Comparison of ENCODE assay signal across 23 cellular contexts in genomic region chrX:118763489-118763888, GRCh38. TPM values are rescaled to one million over a fixed set of nuclear protein-coding genes. Genes with fewer than 3 reads are reported as not detected.
DNase-seq lines count a peak whose midpoint lies in the region; ATAC-seq, FAIRE-seq and TF ChIP-seq lines count a peak whose summit lies in the region.
"Had no signal": no experiment of that assay in that cellular context is flagged by ENCODE, and none has a peak within 500 bp of the region (broad histone marks: within the 10 kb centered on the region; RNA-seq: fewer than 3 reads in every experiment).

No MANE protein-coding gene starts in this region.

- no peak for TF ChIP-seq POLR2A in HepG2 (IDR thresholded peaks at IDR 0.05; ENCODE audit: insufficient read depth in 1 of 2, low read depth in 2 of 2, low read length in 2 of 2)
- no peak for TF ChIP-seq POLR2A in right lobe of liver (IDR thresholded peaks at IDR 0.05)
- no peak for TF ChIP-seq POLR2A in H1 (IDR thresholded peaks at IDR 0.05; ENCODE audit: control extremely low read depth in 1 of 2, low read depth in 2 of 2, low read length in 2 of 2)

- no peak overlapping the region for H3K14ac ChIP-seq in H1 (ENCODE audit: insufficient read length)

- H3K79me2 ChIP-seq in HepG2 (ENCODE audit: insufficient read depth, low read length) (no peaks in the 10 kb centered on the region), H1 (ENCODE audit: control insufficient read depth in 1 of 2, insufficient read depth in 2 of 2, low read length in 2 of 2) (no peaks in the 10 kb centered on the region)

- no peak for TF ChIP-seq EP300 in HepG2 (IDR thresholded peaks at IDR 0.05; ENCODE audit: low read depth in 2 of 2, low read length in 2 of 2)
- TF ChIP-seq EP300 in HepG2 (CRISPR knock-in tag; IDR thresholded peaks at IDR 0.05; ENCODE audit: borderline replicate concordance) = no peak
- no peak for TF ChIP-seq EP300 in H1 (IDR thresholded peaks at IDR 0.05; ENCODE audit: borderline replicate concordance in 1 of 2, low read depth in 2 of 2, low read length in 2 of 2)

- H3K27me3 ChIP-seq in HepG2 (ENCODE audit: control insufficient read depth in 1 of 2, insufficient read depth in 2 of 2, low read length in 2 of 2) (no peaks in the 10 kb centered on the region), right lobe of liver (no peaks in the 10 kb centered on the region), H1 (replicated peaks in 1 of 4; ENCODE audit: control insufficient read depth in 3 of 4, extremely low read depth in 1 of 4, insufficient read depth in 3 of 4, low read length in 3 of 4) (no peaks in the 10 kb centered on the region), pancreas (peaks cover 0 to 7% (median 0%) of the 10 kb centered on the region in 4 donors)
- H3K27me3 ChIP-seq: BE2C; BLaER1 treated with 17β-estradiol and CSF1 and Interleukin-3, amounts not matched to agents 10 nM and 100 nM had no signal

- H2BK120ac ChIP-seq in H1 (replicated peaks; ENCODE audit: low read depth, low read length) = no peak overlapping the region

- no peaks in the 10 kb centered on the region for H3K23me2 ChIP-seq in H1 (ENCODE audit: low read depth, low read length)

- TF ChIP-seq CTCF in HepG2 (CRISPR knock-in tag; IDR thresholded peaks at IDR 0.05) = no peak
- no peak for TF ChIP-seq CTCF in right lobe of liver (IDR thresholded peaks at IDR 0.05)
- TF ChIP-seq CTCF in H1 (IDR thresholded peaks at IDR 0.05; ENCODE audit: control extremely low read depth in 1 of 3, insufficient read depth in 1 of 3, low read depth in 1 of 3, low read length in 3 of 3) = no peak
- no peak for TF ChIP-seq CTCF in pancreas (IDR thresholded peaks at IDR 0.05)

- POLR2A ChIA-PET in HepG2 (lab: Yijun Ruan, JAX) = no interaction called here
- POLR2A ChIA-PET in H1 (lab: Charles Lee; ENCODE audit: partially characterized antibody) = no interaction called here

- H3K4ac ChIP-seq in H1 (replicated peaks; ENCODE audit: insufficient read length, low read depth, low read length) = no peak overlapping the region

- in situ Hi-C loops in HepG2 (cut with HindIII; ENCODE audit: extremely low pct_ligation_motif_present, low pct_unique_long_range_greater_than_20kb) = no loop called here

- H3K4me2 ChIP-seq in HepG2 (ENCODE audit: low read depth, low read length) = no peak overlapping the region
- no peak overlapping the region for H3K4me2 ChIP-seq in H1 (ENCODE audit: insufficient read depth in 1 of 2, low read depth in 2 of 2, low read length in 2 of 2)
- H3K4me2 ChIP-seq: BLaER1 treated with 17β-estradiol and CSF1 and Interleukin-3, amounts not matched to agents 10 nM and 100 nM had no signal

- intact Hi-C loops in HepG2 (cut with micrococcal nuclease; ENCODE audit: unreplicated experiment) (no loop called here), right lobe of liver (cut with DNase I) (no loop called here), pancreas (cut with DNase I) (no loop called here)

- H3K27ac ChIP-seq in HepG2 (ENCODE audit: extremely low read length, insufficient read depth, low read length) = no peak overlapping the region
- H3K27ac ChIP-seq in right lobe of liver = no peak overlapping the region
- no peak overlapping the region for H3K27ac ChIP-seq in H1 (ENCODE audit: low read depth, low read length)
- no peak overlapping the region for H3K27ac ChIP-seq in pancreas
- H3K27ac ChIP-seq: 22Rv1; BLaER1 treated with 17β-estradiol and CSF1 and Interleukin-3, amounts not matched to agents 10 nM and 100 nM; GM23248 had no signal

- CTCF ChIA-PET in HepG2 (lab: Yijun Ruan, JAX; ENCODE audit: low intra/inter-chr PET ratio, low total read pairs) (no interaction called here), H1 (lab: Charles Lee; ENCODE audit: partially characterized antibody) (interaction anchor here (0.8 to 2.1 kb wide), 5 partner anchors 40 to 317 kb away, joined by 4 to 8 read pairs (median 4); no protein-coding TSS in a partner anchor)

- H3K4me3 ChIP-seq in HepG2 (replicated peaks in 1 of 3; ENCODE audit: insufficient read depth in 1 of 3, low read depth in 2 of 3, low read length in 3 of 3) = no peak overlapping the region
- no peak overlapping the region for H3K4me3 ChIP-seq in right lobe of liver
- no peak overlapping the region for H3K4me3 ChIP-seq in H1 (ENCODE audit: extremely low read depth in 1 of 4, insufficient read depth in 2 of 4, low read depth in 3 of 4, low read length in 4 of 4)
- H3K4me3 ChIP-seq in pancreas = no peak overlapping the region
- H3K4me3 ChIP-seq: BLaER1 treated with 17β-estradiol and CSF1 and Interleukin-3, amounts not matched to agents 10 nM and 100 nM; GM12878; GM23248; HAP-1 had no signal

- H3K9ac ChIP-seq in HepG2 (ENCODE audit: insufficient read depth, low read depth, low read length) (no peak overlapping the region), H1 (replicated peaks in 1 of 4; ENCODE audit: extremely low read depth in 1 of 4, low read depth in 3 of 4, low read length in 3 of 4) (no peak overlapping the region)
- H3K9ac ChIP-seq: BLaER1 treated with 17β-estradiol and CSF1 and Interleukin-3, amounts not matched to agents 10 nM and 100 nM; GM23248 had no signal

- no peak overlapping the region for H2AFZ ChIP-seq in HepG2 (ENCODE audit: low read length)
- no peak overlapping the region for H2AFZ ChIP-seq in H1 (ENCODE audit: low read length)
- H2AFZ ChIP-seq: GM23248 had no signal

- no peak for ATAC-seq in HepG2
- ATAC-seq in right lobe of liver = no peak
- ATAC-seq in pancreas = no peak
- ATAC-seq: GM12878 had no signal

- FAIRE-seq in HepG2 (lab: Jason Lieb, UNC) (no peak), H1 (lab: Jason Lieb, UNC) (no peak), pancreas (lab: Jason Lieb, UNC) (peak; percentile 54)
- FAIRE-seq: A204.1, D721Med, GM12878, H54 had no signal

- H3K9me3 ChIP-seq in HepG2 (ENCODE audit: low read length) (no peaks in the 10 kb centered on the region), right lobe of liver (no peaks in the 10 kb centered on the region), H1 (ENCODE audit: insufficient read depth in 2 of 2, low read depth in 1 of 2, low read length in 1 of 2) (no peaks in the 10 kb centered on the region), pancreas (no peaks in the 10 kb centered on the region)
- H3K9me3 ChIP-seq: BE2C; BLaER1 treated with 17β-estradiol and CSF1 and Interleukin-3, amounts not matched to agents 10 nM and 100 nM; HAP-1 had no signal

- no peaks in the 10 kb centered on the region for H3K79me1 ChIP-seq in H1 (ENCODE audit: low read depth, low read length)

- no peak overlapping the region for H3K18ac ChIP-seq in H1 (ENCODE audit: extremely low read depth, low read length)

- no peak overlapping the region for H3K56ac ChIP-seq in H1 (replicated peaks; ENCODE audit: insufficient read length, low read depth, low read length)

- BruUV-seq in HepG2 (replicated peaks; lab: Mats Ljungman, UMichigan) = TSS peak; percentile 16

- TF ChIP-seq RAD21 in HepG2 (CRISPR knock-in tag; IDR thresholded peaks at IDR 0.05) = no peak
- TF ChIP-seq RAD21 in H1 (IDR thresholded peaks at IDR 0.05 in 1 of 2, conservative IDR thresholded peaks at IDR 0.05 in 1 of 2; ENCODE audit: low read depth in 2 of 2, low read length in 2 of 2) = no peak

- no peak overlapping the region for H3K23ac ChIP-seq in H1 (ENCODE audit: insufficient read length)

- no peak overlapping the region for H2BK15ac ChIP-seq in H1 (ENCODE audit: low read length)

- DNase-seq in HepG2 (ENCODE audit: low spot score) = no peak
- no peak for DNase-seq in right lobe of liver
- no peak for DNase-seq in H1 (ENCODE audit: low read depth in 1 of 2, low spot score in 2 of 2)
- DNase-seq in pancreas = no peak
- DNase-seq in NCI-H2107 treated with DMSO at 0.1 percent for 48 hours (lab: John Stamatoyannopoulos, UW; ENCODE audit: unreplicated experiment) = no peak
- DNase-seq in activated naive CD4-positive, alpha-beta T cell treated with Interleukin-2 at 50 U/mL for 16 hours = no peak
- DNase-seq: ACHN; AML-193; BE2C; CD4-positive, alpha-beta T cell; CD8-positive, alpha-beta memory T cell; DMS 273 treated with DMSO at 0.1 percent for 48 hours; DMS79; EL; GDM1; GM23248 had no signal

- H4K5ac ChIP-seq in H1 (ENCODE audit: insufficient read length, low read depth, low read length) = no peak overlapping the region

- no peak overlapping the region for H4K8ac ChIP-seq in H1 (ENCODE audit: extremely low read depth, insufficient read depth, low read length)

- H4K20me1 ChIP-seq in HepG2 (ENCODE audit: insufficient read depth, low read length) (no peaks in the 10 kb centered on the region), H1 (replicated peaks in 1 of 2; ENCODE audit: control insufficient read depth in 1 of 2, insufficient read depth in 2 of 2, low read length in 2 of 2) (no peaks in the 10 kb centered on the region)
- H4K20me1 ChIP-seq: BLaER1 treated with 17β-estradiol and CSF1 and Interleukin-3, amounts not matched to agents 10 nM and 100 nM had no signal

- no peak overlapping the region for H2BK12ac ChIP-seq in H1 (ENCODE audit: low read depth, low read length)

- no peak overlapping the region for H2AK5ac ChIP-seq in H1 (ENCODE audit: low read depth, low read length)

- WGBS in HepG2 (ENCODE audit: low lambda C conversion rate) = 100% methylated on average over 1 of the region's 1 CpG
- 93% methylated on average over 1 of the region's 1 CpG for WGBS in right lobe of liver (ENCODE audit: insufficient coverage, low coverage, low lambda C conversion rate, missing lambda C conversion rate)
- WGBS in H1 (ENCODE audit: extremely low coverage in 1 of 2, insufficient coverage in 1 of 2, insufficient read length in 1 of 2, insufficient replicate concordance in 2 of 2, low coverage in 1 of 2, low lambda C conversion rate in 2 of 2, missing lambda C conversion rate in 1 of 2), 2 experiments = 92% methylated on average over 1 of the region's 1 CpG; no CpG with 5 or more reads in 1 of the 2 experiments
- WGBS in pancreas, 2 donors = 82 to 100% methylated on average over 1 of the region's 1 CpG

- H2BK5ac ChIP-seq in H1 (ENCODE audit: low read depth, low read length) = no peak overlapping the region

- no peaks in the 10 kb centered on the region for H3K4me1 ChIP-seq in HepG2 (ENCODE audit: insufficient read depth, low read length)
- peaks cover 0 to 6% (median 0%) of the 10 kb centered on the region in 4 donors for H3K4me1 ChIP-seq in right lobe of liver
- H3K4me1 ChIP-seq in H1 (replicated peaks in 1 of 4; ENCODE audit: control insufficient read depth in 3 of 4, insufficient read depth in 4 of 4, low read length in 3 of 4) = peaks cover 0 to 4% (median 0%) of the 10 kb centered on the region in 4 experiments; a peak in 1 of 7 replicates
- no peaks in the 10 kb centered on the region for H3K4me1 ChIP-seq in pancreas
- H3K4me1 ChIP-seq: BE2C; BLaER1 treated with 17β-estradiol and CSF1 and Interleukin-3, amounts not matched to agents 10 nM and 100 nM had no signal

- H2BK20ac ChIP-seq in H1 (ENCODE audit: low read length) = no peak overlapping the region

- H4K91ac ChIP-seq in H1 (replicated peaks; ENCODE audit: insufficient read length, low read length) = no peak overlapping the region

- H3K36me3 ChIP-seq in HepG2 (replicated peaks in 1 of 2; ENCODE audit: control insufficient read depth in 1 of 2, insufficient read depth in 2 of 2, low read length in 2 of 2) (peaks cover 1 to 16% of the 10 kb centered on the region in 2 experiments; a peak in 1 of 5 replicates), right lobe of liver (peaks cover 0 to 14% (median 2%) of the 10 kb centered on the region in 4 donors), H1 (ENCODE audit: control insufficient read depth in 2 of 4, insufficient read depth in 4 of 4, low read length in 3 of 4) (no peaks in the 10 kb centered on the region), pancreas (no peaks in the 10 kb centered on the region)
- H3K36me3 ChIP-seq: BE2C had no signal

RNA-seq across cellular contexts. Expression of gene IL13RA1, which starts 36.1 kb away (rescaled TPM):
- total RNA-seq in HepG2 (2016; rRNA removed; fragmentation: Illumina TruSeq; extraction: Trizol) (31.3 and 56.6 TPM in 2 replicates), right lobe of liver (100 to 1,000 TPM in 1 of 6 experiments, 10 to 100 TPM in 5; 54.6 to 115 (median 74.7) TPM), pancreas (10 to 100 TPM; 13.9 to 46.8 (median 23.3) TPM)
- 16.2 and 19.9 TPM in 2 replicates for total RNA-seq in HepG2 (2016; cell fraction: cytosol; rRNA removed; fragmentation: Illumina TruSeq; extraction: Trizol; ENCODE audit: low read depth)
- total RNA-seq in HepG2 (2016; cell fraction: insoluble cytoplasmic fraction; rRNA removed; fragmentation: Illumina TruSeq; extraction: Trizol) = 29.1 and 55.6 TPM in 2 replicates
- total RNA-seq in HepG2 (2016; cell fraction: membrane; rRNA removed; fragmentation: Illumina TruSeq; extraction: Trizol) = 29.6 and 33.1 TPM in 2 replicates
- total RNA-seq in HepG2 (2016; cell fraction: nucleus; rRNA removed; fragmentation: Illumina TruSeq; extraction: Trizol) = 46.9 and 60.6 TPM in 2 replicates
- polyA plus RNA-seq in HepG2 (2011; rRNA removed) (51.4 and 73.5 TPM in 2 replicates), H1 (2011; rRNA removed) (1.7 and 3.3 TPM in 2 replicates), pancreas (10 to 100 TPM in 1 of 2 donors, 1 to 10 TPM in 1; 9.2 to 12.9 TPM)
- 37.6 and 53.6 TPM in 2 replicates for polyA plus RNA-seq in HepG2 (2011; cell fraction: cytosol; rRNA removed)
- polyA plus RNA-seq in HepG2 (2011; cell fraction: nucleus; rRNA removed) = 14.4 and 16.3 TPM in 2 replicates
- 46.5 and 51.7 TPM in 2 replicates for polyA plus RNA-seq in HepG2 (2012)
- polyA plus RNA-seq in HepG2 (2016; cell fraction: cytosol; fragmentation: Illumina TruSeq; extraction: Trizol; ENCODE audit: low read depth) = 12.8 and 13.5 TPM in 2 replicates
- polyA plus RNA-seq in HepG2 (2016; cell fraction: insoluble cytoplasmic fraction; fragmentation: Illumina TruSeq; extraction: Trizol; ENCODE audit: low read depth) = 28.0 and 29.4 TPM in 2 replicates
- 22.0 and 23.4 TPM in 2 replicates for polyA plus RNA-seq in HepG2 (2016; cell fraction: membrane; fragmentation: Illumina TruSeq; extraction: Trizol; ENCODE audit: low read depth)
- polyA plus RNA-seq in HepG2 (2016; cell fraction: nucleus; fragmentation: Illumina TruSeq; extraction: Trizol; ENCODE audit: insufficient read depth, low read depth) = 59.8 and 60.8 TPM in 2 replicates
- 17.3 and 29.2 TPM in 2 replicates for polyA minus RNA-seq in HepG2 (2011; rRNA and poly(A)+ RNA removed; ENCODE audit: low replicate concordance)
- polyA minus RNA-seq in HepG2 (2011; cell fraction: cytosol; rRNA and poly(A)+ RNA removed) = 49.9 and 51.3 TPM in 2 replicates
- 44.3 and 46.5 TPM in 2 replicates for polyA minus RNA-seq in HepG2 (2011; cell fraction: nucleus; rRNA and poly(A)+ RNA removed)
- 8.6 and 9.4 TPM in 2 replicates for total RNA-seq in H1 (2021; fragmentation: NEBNext Ultra II Directional; extraction: Animal tissue kit (Norgen Biotek cat#: 25700))
- polyA plus RNA-seq in H1 (2011; cell fraction: cytosol; rRNA removed) = 3.4 TPM
- 0.84 TPM for polyA plus RNA-seq in H1 (2011; cell fraction: nucleus; rRNA removed)
- 3.4 to 6.8 TPM (median 4.0 TPM) in 4 replicates for polyA plus RNA-seq in H1 (2012, experiment 1 of 2)
- polyA plus RNA-seq in H1 (2012, experiment 2 of 2) = 0.85 TPM
- polyA plus RNA-seq in H1 (2013, experiment 1 of 2) = 17.3 TPM
- polyA plus RNA-seq in H1 (2013, experiment 2 of 2) = 20.2 TPM
- 3.5 and 4.7 TPM in 2 replicates for polyA minus RNA-seq in H1 (2011; rRNA and poly(A)+ RNA removed)
- 3.4 TPM for polyA minus RNA-seq in H1 (2011; cell fraction: cytosol; rRNA and poly(A)+ RNA removed)
- 2.8 TPM for polyA minus RNA-seq in H1 (2011; cell fraction: nucleus; rRNA and poly(A)+ RNA removed)
- polyA plus RNA-seq: CD8-positive, alpha-beta memory T cell had no signal

Comparison
In these comparisons a context has a peak if more than half of its experiments do, and no peak if none do; other contexts are left out.
1. Of the 41 proteins assayed by ChIP-seq in both HepG2 and H1: peak only in HepG2: none; only in H1: KDM1A; in both: none; in neither: 40.